15 cellular contexts compared by ENCODE assay signal in genomic region chr20:51444472-51444871, GRCh38.
DNase-seq lines count a peak whose midpoint lies in the region; ATAC-seq and TF ChIP-seq lines count a peak whose summit lies in the region.
"Had no signal": no experiment of that assay in that cellular context is flagged by ENCODE, and none has a peak within 500 bp of the region (broad histone marks: within the 10 kb centered on the region; RNA-seq: fewer than 3 reads in every experiment).

No MANE protein-coding gene starts in this region.

- H3K4me3 ChIP-seq in mucosa of descending colon (no peak overlapping the region), Peyer's patch (no peak overlapping the region), testis (no peak overlapping the region)
- H3K4me3 ChIP-seq: A549, ovary had no signal

- H3K4me3 Mint-ChIP-seq in central memory CD8-positive, alpha-beta T cell: peak overlapping the region; percentile 8
- H3K4me3 Mint-ChIP-seq: activated CD8-positive, alpha-beta T cell treated with anti-CD3 and anti-CD28 coated beads, Interleukin-2, amount 10 ng/mL, durations not matched to agents 7 days and 5 days; stimulated activated memory B cell treated with anti-CD40 and anti-IgM and Interleukin-4, amounts not matched to agents 10 μg/mL and 1 μg/mL and 100 μg/mL, for 72 hours had no signal

- H3K27ac Mint-ChIP-seq in central memory CD8-positive, alpha-beta T cell (ENCODE audit: low read depth): peak overlapping the region; percentile 95
- H3K27ac Mint-ChIP-seq: stimulated activated memory B cell treated with anti-CD40 and anti-IgM and Interleukin-4, amounts not matched to agents 10 μg/mL and 1 μg/mL and 100 μg/mL, for 72 hours had no signal

- no peaks in the 10 kb centered on the region for H3K36me3 ChIP-seq in mucosa of descending colon (ENCODE audit: low read depth)
- no peaks in the 10 kb centered on the region for H3K36me3 ChIP-seq in Peyer's patch
- no peaks in the 10 kb centered on the region for H3K36me3 ChIP-seq in testis (ENCODE audit: low read depth, missing control alignments)
- H3K36me3 ChIP-seq: ovary had no signal

- H3K27ac ChIP-seq in Peyer's patch: no peak overlapping the region
- no peak overlapping the region for H3K27ac ChIP-seq in testis
- H3K27ac ChIP-seq: KMS-11, ovary had no signal

- no peak for TF ChIP-seq CTCF in mucosa of descending colon (IDR thresholded peaks at IDR 0.05)
- TF ChIP-seq CTCF in Peyer's patch (IDR thresholded peaks at IDR 0.05): no peak
- TF ChIP-seq CTCF in testis (IDR thresholded peaks at IDR 0.05): no peak

- peak; percentile 69 for DNase-seq in AG08395 (ENCODE audit: low spot score)
- DNase-seq in EL: peak; percentile 32
- DNase-seq in central memory CD8-positive, alpha-beta T cell (ENCODE audit: low spot score in 2 of 2): no peak
- DNase-seq in mucosa of descending colon: no peak
- DNase-seq in Peyer's patch: no peak
- DNase-seq in NCI-H774 (lab: John Stamatoyannopoulos, UW): no peak
- no peak for DNase-seq in testis
- DNase-seq: activated CD8-positive, alpha-beta T cell treated with anti-CD3 and anti-CD28 coated beads, Interleukin-2, amount 10 ng/mL, durations not matched to agents 7 days and 5 days; NCI-H1417; NCI-H446; ovary had no signal

- no peak for ATAC-seq in central memory CD8-positive, alpha-beta T cell (replicated peaks; ENCODE audit: extremely low read depth, poor library complexity, severe bottlenecking)
- ATAC-seq in mucosa of descending colon (peak; percentile 18), HG02870 (IDR thresholded peaks at IDR 0.05; ENCODE audit: unreplicated experiment) (no peak)
- ATAC-seq: A549; activated CD8-positive, alpha-beta T cell treated with anti-CD3 and anti-CD28 coated beads, Interleukin-2, amount 10 ng/mL, durations not matched to agents 7 days and 5 days; stimulated activated memory B cell treated with anti-CD40 and anti-IgM and Interleukin-4, amounts not matched to agents 10 μg/mL and 1 μg/mL and 100 μg/mL, for 72 hours had no signal

- intact Hi-C loops in mucosa of descending colon (cut with DNase I, micrococcal nuclease): no loop called here
- intact Hi-C loops in testis (cut with DNase I; ENCODE audit: low total_unique reads): no loop called here

- H3K4me1 Mint-ChIP-seq in central memory CD8-positive, alpha-beta T cell: peaks cover 61% of the 10 kb centered on the region

- H3K27me3 ChIP-seq in Peyer's patch: no peaks in the 10 kb centered on the region
- H3K27me3 ChIP-seq in testis: no peaks in the 10 kb centered on the region
- H3K27me3 ChIP-seq: ovary had no signal

- 74 to 87% methylated on average over 9 of the region's 9 CpGs for WGBS in testis, 2 donors

- no peaks in the 10 kb centered on the region for H3K4me1 ChIP-seq in mucosa of descending colon (ENCODE audit: low read depth)
- H3K4me1 ChIP-seq in Peyer's patch: peaks cover 0 to 7% (median 3%) of the 10 kb centered on the region in 4 donors
- peaks cover 11% of the 10 kb centered on the region for H3K4me1 ChIP-seq in testis

- H3K9me3 ChIP-seq in mucosa of descending colon (no peaks in the 10 kb centered on the region), Peyer's patch (no peaks in the 10 kb centered on the region), testis (no peaks in the 10 kb centered on the region)
- H3K9me3 ChIP-seq: A549, ovary had no signal

- no peaks in the 10 kb centered on the region for H3K9me3 Mint-ChIP-seq in central memory CD8-positive, alpha-beta T cell
- H3K9me3 Mint-ChIP-seq: stimulated activated memory B cell treated with anti-CD40 and anti-IgM and Interleukin-4, amounts not matched to agents 10 μg/mL and 1 μg/mL and 100 μg/mL, for 72 hours had no signal

- no peaks in the 10 kb centered on the region for H3K27me3 Mint-ChIP-seq in central memory CD8-positive, alpha-beta T cell
- H3K27me3 Mint-ChIP-seq: stimulated activated memory B cell treated with anti-CD40 and anti-IgM and Interleukin-4, amounts not matched to agents 10 μg/mL and 1 μg/mL and 100 μg/mL, for 72 hours had no signal

- TF ChIP-seq POLR2A in Peyer's patch (IDR thresholded peaks at IDR 0.05) (no peak), testis (IDR thresholded peaks at IDR 0.05) (no peak)

- H3K36me3 Mint-ChIP-seq in central memory CD8-positive, alpha-beta T cell (ENCODE audit: insufficient read depth): peaks cover 66% of the 10 kb centered on the region

Comparison
In these comparisons a context has a peak if more than half of its experiments do, and no peak if none do; other contexts are left out.
1. DNase-seq: peak in AG08395 (single experiment) and EL (single experiment); none in central memory CD8-positive, alpha-beta T cell (0 of 2), mucosa of descending colon (0 of 3), Peyer's patch (0 of 3), NCI-H774 (single experiment) and testis (single experiment).